18 cellular contexts compared by ENCODE assay signal in genomic region chr9:15278290-15278689, GRCh38. TPM values are rescaled to one million over a fixed set of nuclear protein-coding genes. Genes with fewer than 3 reads are reported as not detected.
DNase-seq lines count a peak whose midpoint lies in the region; ATAC-seq, FAIRE-seq and TF ChIP-seq lines count a peak whose summit lies in the region.
"Had no signal": no experiment of that assay in that cellular context is flagged by ENCODE, and none has a peak within 500 bp of the region (broad histone marks: within the 10 kb centered on the region; RNA-seq: fewer than 3 reads in every experiment).

No MANE protein-coding gene starts in this region.

- ATAC-seq in activated T-cell treated with anti-CD3 and anti-CD28 coated beads, Interleukin-2, amount 50 U/mL, for 72 hours (replicated peaks in 1 of 2), result no peak
- ATAC-seq in left lobe of liver, result peak; percentile 12
- ATAC-seq in pancreas, result peak; percentile 59 to 84 (median 72)
- ATAC-seq in HG02678 (IDR thresholded peaks at IDR 0.05; ENCODE audit: unreplicated experiment), result no peak
- no peak for ATAC-seq in GM21367 (IDR thresholded peaks at IDR 0.05; ENCODE audit: unreplicated experiment)
- ATAC-seq: CD8-positive, alpha-beta T cell had no signal

- no peaks in the 10 kb centered on the region for H3K27me3 Mint-ChIP-seq in activated T-cell treated with anti-CD3 and anti-CD28 coated beads, Interleukin-2, amount 50 U/mL, for 72 hours (ENCODE audit: low read depth)

- H3K4me1 Mint-ChIP-seq in activated T-cell treated with anti-CD3 and anti-CD28 coated beads, Interleukin-2, amount 50 U/mL, for 72 hours (ENCODE audit: low read depth), result peaks cover 14% of the 10 kb centered on the region

- H3K9me3 Mint-ChIP-seq in activated T-cell treated with anti-CD3 and anti-CD28 coated beads, Interleukin-2, amount 50 U/mL, for 72 hours, result no peaks in the 10 kb centered on the region
- H3K9me3 Mint-ChIP-seq: CD8-positive, alpha-beta T cell; GM23338; HFFc6 had no signal

- H3K9me3 ChIP-seq in pancreas, result no peaks in the 10 kb centered on the region
- H3K9me3 ChIP-seq in esophagus squamous epithelium, result no peaks in the 10 kb centered on the region
- H3K9me3 ChIP-seq: A549, BLaER1 had no signal

- FAIRE-seq in pancreas (lab: Jason Lieb, UNC), result no peak

- intact Hi-C loops in pancreas (cut with DNase I) (no loop called here), esophagus squamous epithelium (cut with DNase I) (loop anchor here (10.0 kb wide), 1 partner anchor 137 kb away; no protein-coding TSS in a partner anchor)

- H3K27ac ChIP-seq in pancreas (no peak overlapping the region), esophagus squamous epithelium (no peak overlapping the region)
- H3K27ac ChIP-seq: 22Rv1, A549, BLaER1 had no signal

- H3K36me3 Mint-ChIP-seq in activated T-cell treated with anti-CD3 and anti-CD28 coated beads, Interleukin-2, amount 50 U/mL, for 72 hours (ENCODE audit: insufficient read depth in 2 of 2), result peaks cover 0 to 2% of the 10 kb centered on the region in 2 donors
- H3K36me3 Mint-ChIP-seq: CD14-positive monocyte had no signal

- H3K27me3 ChIP-seq in pancreas, result no peaks in the 10 kb centered on the region
- no peaks in the 10 kb centered on the region for H3K27me3 ChIP-seq in esophagus squamous epithelium
- H3K27me3 ChIP-seq: BLaER1 had no signal

- H3K36me3 ChIP-seq in pancreas, result no peaks in the 10 kb centered on the region
- no peaks in the 10 kb centered on the region for H3K36me3 ChIP-seq in esophagus squamous epithelium
- H3K36me3 ChIP-seq: BLaER1 had no signal

- TF ChIP-seq CTCF in pancreas (IDR thresholded peaks at IDR 0.05) (no peak), esophagus squamous epithelium (IDR thresholded peaks at IDR 0.05) (no peak)

- no peak for DNase-seq in activated T-cell treated with anti-CD3 and anti-CD28 coated beads, Interleukin-2, amount 50 U/mL, for 72 hours
- DNase-seq in activated T-cell treated with anti-CD3 and anti-CD28 coated beads for 4 hours (no peak), left lobe of liver (ENCODE audit: low spot score) (no peak), pancreas (no peak), esophagus squamous epithelium (lab: John Stamatoyannopoulos, UW) (no peak)
- no peak for DNase-seq in activated naive CD4-positive, alpha-beta T cell (lab: John Stamatoyannopoulos, UW)
- DNase-seq: Calu3; CD8-positive, alpha-beta T cell; DMS79 treated with DMSO at 0.1 percent for 48 hours; GF-D8 had no signal

- H3K27ac Mint-ChIP-seq in activated T-cell treated with anti-CD3 and anti-CD28 coated beads, Interleukin-2, amount 50 U/mL, for 72 hours, result peak overlapping the region; percentile 54
- H3K27ac Mint-ChIP-seq: CD14-positive monocyte; CD8-positive, alpha-beta T cell; GM23338; HFFc6 had no signal

- no peak overlapping the region for H3K4me3 ChIP-seq in pancreas
- no peak overlapping the region for H3K4me3 ChIP-seq in esophagus squamous epithelium
- H3K4me3 ChIP-seq: A549, BLaER1, GM23338 had no signal

- no peak for TF ChIP-seq POLR2A in esophagus squamous epithelium (IDR thresholded peaks at IDR 0.05)

- H3K4me3 Mint-ChIP-seq in activated T-cell treated with anti-CD3 and anti-CD28 coated beads, Interleukin-2, amount 50 U/mL, for 72 hours, result no peak overlapping the region
- H3K4me3 Mint-ChIP-seq: CD14-positive monocyte; CD8-positive, alpha-beta T cell; GM23338; HFFc6 had no signal

- H3K4me1 ChIP-seq in pancreas (peaks cover 4 to 13% (median 12%) of the 10 kb centered on the region in 3 donors), esophagus squamous epithelium (peaks cover 0 to 9% (median 0%) of the 10 kb centered on the region in 3 donors)
- H3K4me1 ChIP-seq: A549 had no signal

RNA-seq across cellular contexts. Expression of gene TTC39B, which starts 28.7 kb away (rescaled TPM):
- 10 to 100 TPM; 30.8 to 46.7 TPM for total RNA-seq in activated T-cell treated with anti-CD3 and anti-CD28 coated beads, Interleukin-2, amount 50 U/mL, for 72 hours
- 7.1 TPM for total RNA-seq in left lobe of liver
- total RNA-seq in pancreas, result 10 to 100 TPM in 2 of 6 donors, 1 to 10 TPM in 4; 3.7 to 12.1 (median 6.1) TPM
- polyA plus RNA-seq in pancreas, result 1 to 10 TPM; 1.5 to 2.2 TPM
- total RNA-seq in esophagus squamous epithelium, result 10 to 100 TPM; 15.8 to 24.3 (median 17.5) TPM

Comparison
In these comparisons a context has a peak if more than half of its experiments do, and no peak if none do; other contexts are left out.
1. ATAC-seq: peak in left lobe of liver (single experiment) and pancreas (4 of 4); none in activated T-cell treated with anti-CD3 and anti-CD28 coated beads, Interleukin-2, amount 50 U/mL, for 72 hours (0 of 2), HG02678 (single experiment) and GM21367 (single experiment).